ENCODE assay signal across 7 cellular contexts in the genomic region with DNA sequence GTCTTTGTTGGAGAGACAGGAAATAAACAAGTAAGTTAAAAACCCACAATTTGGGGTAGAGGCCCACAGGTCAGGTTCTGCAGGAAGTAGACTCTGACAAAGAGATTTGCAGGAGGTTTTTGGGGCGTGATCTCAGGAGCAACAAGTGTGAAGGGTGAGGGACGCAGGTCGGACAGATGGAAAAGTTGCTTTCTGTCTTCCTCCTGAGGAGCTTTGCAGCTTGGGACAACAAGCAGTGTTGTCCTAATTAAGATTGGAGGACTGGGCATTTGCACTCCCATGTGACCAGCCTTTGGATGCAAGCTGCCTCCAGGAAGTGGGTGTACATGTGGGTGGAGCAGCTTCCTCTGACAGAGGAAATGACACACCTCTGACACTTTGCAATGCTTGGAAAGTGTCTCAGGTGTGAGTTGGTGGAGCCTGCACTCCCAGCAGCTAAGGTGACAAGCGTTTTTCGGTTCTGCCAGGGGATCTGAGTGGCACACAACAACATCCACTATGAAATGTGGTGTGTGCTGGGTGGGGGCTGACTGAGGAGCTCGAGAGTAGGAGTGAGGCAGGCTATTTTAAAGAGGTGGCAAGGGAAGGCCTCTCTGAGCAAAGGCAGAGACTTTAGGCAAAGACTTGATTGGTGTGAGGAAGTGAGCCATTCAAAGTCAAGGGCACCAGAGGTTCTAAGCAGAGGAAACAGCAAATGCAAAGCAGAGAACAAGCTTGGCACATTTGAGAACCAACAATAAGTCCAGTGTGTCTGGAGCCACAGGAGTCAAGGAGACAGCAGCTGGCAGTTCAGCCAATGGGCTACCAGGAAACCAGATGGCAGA.
DNase-seq lines count a peak whose midpoint lies in the region; ATAC-seq and TF ChIP-seq lines count a peak whose summit lies in the region.

No MANE protein-coding gene starts in this region.

- peak; percentile 68 for ATAC-seq in HCT116
- ATAC-seq in activated CD4-positive, CD25-positive, alpha-beta regulatory T cell treated with anti-CD3 and anti-CD28 coated beads, Interleukin-2, amount 50 U/mL, for 24 hours: peak; percentile 92 to 94
- no peak for ATAC-seq in SK-N-SH treated with all-trans-retinoic acid at 6 μM for 48 hours

- peak overlapping the region; percentile 31 for H2AFZ ChIP-seq in HCT116 (ENCODE audit: low read depth, low read length, poor library complexity, severe bottlenecking)

- H3K9me2 ChIP-seq in HCT116 (ENCODE audit: insufficient read depth): no peaks in the 10 kb centered on the region

- H3K4me2 ChIP-seq in HCT116 (ENCODE audit: low read length): peak overlapping the region; percentile 68

- intact Hi-C loops in HCT116 (cut with micrococcal nuclease): loop anchor here (10.0 kb wide), 1 partner anchor 264 kb away; no protein-coding TSS in a partner anchor

- no peak overlapping the region for H3K27ac ChIP-seq in HCT116 (ENCODE audit: low read depth, low read length)

- TSS peak; percentile 91 for BruUV-seq in HCT116 (replicated peaks; lab: Mats Ljungman, UMichigan)

- H3K36me3 ChIP-seq in HCT116 (ENCODE audit: control insufficient read depth in 1 of 2, insufficient read depth in 2 of 2, low read length in 2 of 2): no peaks in the 10 kb centered on the region

- H3K4me1 ChIP-seq in HCT116 (ENCODE audit: control insufficient read depth in 1 of 2, insufficient read depth in 2 of 2, low read length in 2 of 2): peaks cover 15 to 45% of the 10 kb centered on the region in 2 experiments; a peak in 3 of 4 replicates

- H3K27me3 ChIP-seq in HCT116 (ENCODE audit: insufficient read depth, low read length): no peaks in the 10 kb centered on the region

- CTCF ChIA-PET in HCT116 (lab: Charles Lee): interaction anchor here (1.3 kb wide), 2 partner anchors 11 to 55 kb away, joined by 4 read pairs; no protein-coding TSS in a partner anchor

- DNase-seq in HCT116 (ENCODE audit: low read depth, low spot score) (peak; percentile 22), dermis blood vessel endothelial cell (peak; percentile 59), NCI-H774 (lab: John Stamatoyannopoulos, UW) (no peak), Ammon's horn (ENCODE audit: low spot score) (no peak)
- peak; percentile 45 to 66 for DNase-seq in stimulated activated CD4-positive, alpha-beta T cell treated with anti-CD3 and anti-CD28 coated beads, Interleukin-1b, Interleukin-23, amount 100 ng/mL, for 4 hours (ENCODE audit: low read depth in 2 of 2)

- H4K20me1 ChIP-seq in HCT116 (ENCODE audit: insufficient read depth): no peaks in the 10 kb centered on the region

- TF ChIP-seq CTCF in HCT116 (IDR thresholded peaks at IDR 0.05 in 2 of 3, conservative IDR thresholded peaks at IDR 0.05 in 1 of 3; ENCODE audit: borderline replicate concordance in 1 of 3, insufficient read depth in 1 of 3, low read depth in 2 of 3, low read length in 2 of 3): no peak

- no peak for TF ChIP-seq RAD21 in HCT116 (IDR thresholded peaks at IDR 0.05; ENCODE audit: low read depth)

- TF ChIP-seq POLR2A in HCT116 (IDR thresholded peaks at IDR 0.05; ENCODE audit: borderline replicate concordance, extremely low read depth, insufficient read depth, insufficient read length): no peak

- peak overlapping the region; percentile 9; the same call in 1 of the 2 replicates for H3K9ac ChIP-seq in HCT116 (ENCODE audit: low read length)

- no peaks in the 10 kb centered on the region for H3K79me2 ChIP-seq in HCT116 (ENCODE audit: insufficient read depth, low read length)

- POLR2A ChIA-PET in HCT116 (lab: Charles Lee): no interaction called here

- H3K9me3 ChIP-seq in HCT116 (ENCODE audit: control insufficient read depth in 1 of 2, insufficient read depth in 1 of 2, low read depth in 1 of 2, low read length in 2 of 2): no peaks in the 10 kb centered on the region

- RAD21 ChIA-PET in HCT116 (lab: Charles Lee; ENCODE audit: low non-redundant PET in 1 of 2, low total read pairs in 2 of 2, uncharacterized antibody in 2 of 2, unreplicated experiment in 2 of 2): no interaction called here

- peak overlapping the region; percentile 4 to 36; a peak in 3 of 4 replicates for H3K4me3 ChIP-seq in HCT116 (replicated peaks in 1 of 2; ENCODE audit: low read depth in 1 of 2, low read length in 2 of 2)

TF ChIP-seq in HCT116, 20 proteins besides CTCF, POLR2A, EP300 and RAD21 (continues in another document):
- TF ChIP-seq, protein P1, sequence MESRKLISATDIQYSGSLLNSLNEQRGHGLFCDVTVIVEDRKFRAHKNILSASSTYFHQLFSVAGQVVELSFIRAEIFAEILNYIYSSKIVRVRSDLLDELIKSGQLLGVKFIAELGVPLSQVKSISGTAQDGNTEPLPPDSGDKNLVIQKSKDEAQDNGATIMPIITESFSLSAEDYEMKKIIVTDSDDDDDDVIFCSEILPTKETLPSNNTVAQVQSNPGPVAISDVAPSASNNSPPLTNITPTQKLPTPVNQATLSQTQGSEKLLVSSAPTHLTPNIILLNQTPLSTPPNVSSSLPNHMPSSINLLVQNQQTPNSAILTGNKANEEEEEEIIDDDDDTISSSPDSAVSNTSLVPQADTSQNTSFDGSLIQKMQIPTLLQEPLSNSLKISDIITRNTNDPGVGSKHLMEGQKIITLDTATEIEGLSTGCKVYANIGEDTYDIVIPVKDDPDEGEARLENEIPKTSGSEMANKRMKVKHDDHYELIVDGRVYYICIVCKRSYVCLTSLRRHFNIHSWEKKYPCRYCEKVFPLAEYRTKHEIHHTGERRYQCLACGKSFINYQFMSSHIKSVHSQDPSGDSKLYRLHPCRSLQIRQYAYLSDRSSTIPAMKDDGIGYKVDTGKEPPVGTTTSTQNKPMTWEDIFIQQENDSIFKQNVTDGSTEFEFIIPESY (IDR thresholded peaks at IDR 0.05; ENCODE audit: extremely low read depth, insufficient replicate concordance, low read length): no peak
- peak; percentile 43; the same call in 1 of the 2 replicates for TF ChIP-seq POLR2AphosphoS5 (IDR thresholded peaks at IDR 0.05; ENCODE audit: low read depth, low read length)
- TF ChIP-seq CEBPB (IDR thresholded peaks at IDR 0.05; ENCODE audit: low read depth): no peak
- TF ChIP-seq ZNF274 (IDR thresholded peaks at IDR 0.05; ENCODE audit: low read depth, low read length): no peak
- peak; percentile 39; the same call in 1 of the 2 replicates for TF ChIP-seq SP1 (IDR thresholded peaks at IDR 0.05; ENCODE audit: low read depth)
- no peak for TF ChIP-seq ZFX (IDR thresholded peaks at IDR 0.05)
- TF ChIP-seq EZH2phosphoT487 (IDR thresholded peaks at IDR 0.05; ENCODE audit: borderline replicate concordance): no peak
- TF ChIP-seq YY1 (IDR thresholded peaks at IDR 0.05; ENCODE audit: extremely low read depth, insufficient replicate concordance, low read depth, low read length): no peak
- TF ChIP-seq CBX3 (IDR thresholded peaks at IDR 0.05; ENCODE audit: low read depth): no peak
- TF ChIP-seq EGR1 (IDR thresholded peaks at IDR 0.05; ENCODE audit: low read depth): peak; percentile 56; the same call in 1 of the 2 replicates
- TF ChIP-seq ELF1 (IDR thresholded peaks at IDR 0.05; ENCODE audit: borderline replicate concordance, low read depth): peak; percentile 29; the same call in 1 of the 2 replicates
- peak; percentile 18; the same call in 1 of the 2 replicates for TF ChIP-seq FOSL1 (IDR thresholded peaks at IDR 0.05; ENCODE audit: low read depth)
- TF ChIP-seq, protein P2, sequence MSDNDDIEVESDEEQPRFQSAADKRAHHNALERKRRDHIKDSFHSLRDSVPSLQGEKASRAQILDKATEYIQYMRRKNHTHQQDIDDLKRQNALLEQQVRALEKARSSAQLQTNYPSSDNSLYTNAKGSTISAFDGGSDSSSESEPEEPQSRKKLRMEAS (IDR thresholded peaks at IDR 0.05): peak; percentile 59

TF ChIP-seq in SK-N-SH treated with all-trans-retinoic acid at 6 μM for 48 hours, 23 proteins besides CTCF, POLR2A, EP300 and RAD21:
- TF ChIP-seq SNAI2 (CRISPR knock-in tag; IDR thresholded peaks at IDR 0.05) (no peak), TOX (CRISPR knock-in tag; IDR thresholded peaks at IDR 0.05; ENCODE audit: borderline replicate concordance) (no peak), ESRRG (CRISPR knock-in tag; IDR thresholded peaks at IDR 0.05) (no peak)
- TF ChIP-seq, protein P3, sequence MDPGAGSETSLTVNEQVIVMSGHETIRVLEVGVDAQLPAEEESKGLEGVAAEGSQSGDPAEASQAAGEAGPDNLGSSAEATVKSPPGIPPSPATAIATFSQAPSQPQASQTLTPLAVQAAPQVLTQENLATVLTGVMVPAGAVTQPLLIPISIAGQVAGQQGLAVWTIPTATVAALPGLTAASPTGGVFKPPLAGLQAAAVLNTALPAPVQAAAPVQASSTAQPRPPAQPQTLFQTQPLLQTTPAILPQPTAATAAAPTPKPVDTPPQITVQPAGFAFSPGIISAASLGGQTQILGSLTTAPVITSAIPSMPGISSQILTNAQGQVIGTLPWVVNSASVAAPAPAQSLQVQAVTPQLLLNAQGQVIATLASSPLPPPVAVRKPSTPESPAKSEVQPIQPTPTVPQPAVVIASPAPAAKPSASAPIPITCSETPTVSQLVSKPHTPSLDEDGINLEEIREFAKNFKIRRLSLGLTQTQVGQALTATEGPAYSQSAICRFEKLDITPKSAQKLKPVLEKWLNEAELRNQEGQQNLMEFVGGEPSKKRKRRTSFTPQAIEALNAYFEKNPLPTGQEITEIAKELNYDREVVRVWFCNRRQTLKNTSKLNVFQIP (CRISPR knock-in tag; IDR thresholded peaks at IDR 0.05; ENCODE audit: borderline replicate concordance, low read depth): no peak

Comparison
In these comparisons a context has a peak if more than half of its experiments do, and no peak if none do; other contexts are left out.
1. DNase-seq: peak in HCT116 (single experiment), dermis blood vessel endothelial cell (single experiment) and stimulated activated CD4-positive, alpha-beta T cell treated with anti-CD3 and anti-CD28 coated beads, Interleukin-1b, Interleukin-23, amount 100 ng/mL, for 4 hours (2 of 2); none in NCI-H774 (single experiment) and Ammon's horn (single experiment).